15 cellular contexts compared by ENCODE assay signal in the genomic region with DNA sequence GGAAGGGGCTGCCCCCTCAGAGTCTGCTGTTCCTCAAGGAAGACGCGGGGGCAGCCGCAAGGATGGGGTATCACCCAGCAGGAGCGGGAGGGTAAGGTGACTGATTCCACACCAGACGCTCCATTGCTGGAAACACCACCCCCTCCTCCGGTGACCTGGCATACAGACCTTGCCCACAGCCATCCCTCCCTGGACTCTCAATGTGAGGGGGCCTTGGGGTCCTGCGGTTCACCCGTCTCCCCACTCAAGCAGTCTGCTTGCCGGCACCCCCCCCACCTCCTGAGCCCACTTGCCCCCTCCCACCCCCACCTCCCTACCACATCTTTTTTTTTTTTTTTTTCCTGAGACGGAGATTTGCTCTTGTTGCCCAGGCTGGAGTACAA.
A peak's percentile ranks its signal among the peaks of the same experiment; 100 is the strongest.
DNase-seq lines count a peak whose midpoint lies in the region; ATAC-seq and TF ChIP-seq lines count a peak whose summit lies in the region.
"Had no signal": no experiment of that assay in that cellular context is flagged by ENCODE, and none has a peak within 500 bp of the region (broad histone marks: within the 10 kb centered on the region; RNA-seq: fewer than 3 reads in every experiment).

No MANE protein-coding gene starts in this region.

- no peaks in the 10 kb centered on the region for H4K20me1 ChIP-seq in SU-DHL-6 (ENCODE audit: low read depth, low read length)

- no peak overlapping the region for H3K9ac ChIP-seq in SU-DHL-6 (ENCODE audit: low read length)

- H3K4me3 Mint-ChIP-seq in stimulated activated naive CD8-positive, alpha-beta T cell treated with anti-CD3 and anti-CD28 coated beads, Interleukin-15, amount 100 ng/mL, for 72 hours: peak overlapping the region; percentile 26 to 41
- H3K4me3 Mint-ChIP-seq in memory B cell: peak overlapping the region; percentile 8
- H3K4me3 Mint-ChIP-seq: activated CD4-positive, alpha-beta T cell treated with anti-CD3 and anti-CD28 coated beads, Interleukin-2, amount 10 ng/mL, durations not matched to agents 7 days and 5 days; activated naive CD8-positive, alpha-beta T cell; WTC11 had no signal

- H3K9me3 ChIP-seq in SU-DHL-6 (ENCODE audit: insufficient read depth, low read length): no peaks in the 10 kb centered on the region
- H3K9me3 ChIP-seq: colonic mucosa, heart left ventricle, Peyer's patch had no signal

- H3K9me2 ChIP-seq in SU-DHL-6 (replicated peaks; ENCODE audit: insufficient read depth, low read length): no peaks in the 10 kb centered on the region

- H3K27ac Mint-ChIP-seq in stimulated activated naive CD8-positive, alpha-beta T cell treated with anti-CD3 and anti-CD28 coated beads, Interleukin-15, amount 100 ng/mL, for 72 hours: no peak overlapping the region
- no peak overlapping the region for H3K27ac Mint-ChIP-seq in memory B cell
- H3K27ac Mint-ChIP-seq: activated naive CD8-positive, alpha-beta T cell; type B pancreatic cell; WTC11 had no signal

- no peak for TF ChIP-seq CTCF in SU-DHL-6 (IDR thresholded peaks at IDR 0.05; ENCODE audit: insufficient read depth, low read length, poor library complexity, severe bottlenecking)

- no peaks in the 10 kb centered on the region for H3K27me3 Mint-ChIP-seq in stimulated activated naive CD8-positive, alpha-beta T cell treated with anti-CD3 and anti-CD28 coated beads, Interleukin-15, amount 100 ng/mL, for 72 hours
- peaks cover 1% of the 10 kb centered on the region for H3K27me3 Mint-ChIP-seq in memory B cell
- H3K27me3 Mint-ChIP-seq: activated CD4-positive, alpha-beta T cell treated with anti-CD3 and anti-CD28 coated beads, Interleukin-2, amount 10 ng/mL, durations not matched to agents 7 days and 5 days; activated naive CD8-positive, alpha-beta T cell had no signal

- peak overlapping the region; percentile 43 for H2AFZ ChIP-seq in SU-DHL-6 (ENCODE audit: low read depth, low read length, severe bottlenecking)

- H3K79me2 ChIP-seq in SU-DHL-6 (ENCODE audit: insufficient read depth, low read length): no peaks in the 10 kb centered on the region

- peaks cover 6% of the 10 kb centered on the region for H3K4me1 Mint-ChIP-seq in stimulated activated naive CD8-positive, alpha-beta T cell treated with anti-CD3 and anti-CD28 coated beads, Interleukin-15, amount 100 ng/mL, for 72 hours
- peaks cover 2% of the 10 kb centered on the region for H3K4me1 Mint-ChIP-seq in memory B cell

- no peak for ATAC-seq in stimulated activated naive CD8-positive, alpha-beta T cell treated with anti-CD3 and anti-CD28 coated beads, Interleukin-15, amount 100 ng/mL, for 72 hours
- ATAC-seq in stimulated activated naive CD8-positive, alpha-beta T cell treated with anti-CD3 and anti-CD28 coated beads, Interleukin-15, Interleukin-2, amounts not matched to agents 100 U/mL and 50 U/mL, for 24 hours: no peak
- ATAC-seq in memory B cell (ENCODE audit: low read depth): no peak

- no peak overlapping the region for H3K4me3 ChIP-seq in SU-DHL-6 (ENCODE audit: insufficient read depth, low read length, poor library complexity, severe bottlenecking)

- no peak overlapping the region for H3K27ac ChIP-seq in SU-DHL-6 (ENCODE audit: low read depth, low read length)
- H3K27ac ChIP-seq: colonic mucosa had no signal

- no peaks in the 10 kb centered on the region for H3K27me3 ChIP-seq in SU-DHL-6 (ENCODE audit: low read length)
- H3K27me3 ChIP-seq: colonic mucosa, heart left ventricle, Peyer's patch had no signal

- no peaks in the 10 kb centered on the region for H3F3A ChIP-seq in SU-DHL-6 (ENCODE audit: insufficient read depth)

- no peaks in the 10 kb centered on the region for H3K36me3 Mint-ChIP-seq in memory B cell
- H3K36me3 Mint-ChIP-seq: activated naive CD8-positive, alpha-beta T cell; type B pancreatic cell; WTC11 had no signal

- H3K36me3 ChIP-seq in SU-DHL-6 (ENCODE audit: low read length): no peaks in the 10 kb centered on the region
- H3K36me3 ChIP-seq: colonic mucosa, heart left ventricle, Peyer's patch had no signal

- H3K4me2 ChIP-seq in SU-DHL-6 (ENCODE audit: low read depth, low read length, poor library complexity, severe bottlenecking): no peak overlapping the region

- no peak for DNase-seq in stimulated activated naive CD8-positive, alpha-beta T cell treated with anti-CD3 and anti-CD28 coated beads, Interleukin-15, amount 100 ng/mL, for 72 hours
- no peak for DNase-seq in stimulated activated naive CD8-positive, alpha-beta T cell treated with anti-CD3 and anti-CD28 coated beads, Interleukin-15, Interleukin-2, amounts not matched to agents 100 U/mL and 50 U/mL, for 24 hours
- DNase-seq in memory B cell (ENCODE audit: low spot score in 2 of 2) (no peak), iPS-NIHi11 (ENCODE audit: low spot score) (no peak), superior temporal gyrus (ENCODE audit: extremely low spot score) (no peak), kidney glomerular epithelial cell (lab: John Stamatoyannopoulos, UW) (no peak), GM19240 (ENCODE audit: insufficient read length, low spot score) (no peak)

- no peaks in the 10 kb centered on the region for H3K9me3 Mint-ChIP-seq in stimulated activated naive CD8-positive, alpha-beta T cell treated with anti-CD3 and anti-CD28 coated beads, Interleukin-15, amount 100 ng/mL, for 72 hours
- no peaks in the 10 kb centered on the region for H3K9me3 Mint-ChIP-seq in memory B cell
- H3K9me3 Mint-ChIP-seq: activated CD4-positive, alpha-beta T cell treated with anti-CD3 and anti-CD28 coated beads, Interleukin-2, amount 10 ng/mL, durations not matched to agents 7 days and 5 days; type B pancreatic cell; WTC11 had no signal
